In genomic region chr6:141562801-141563763, GRCh38 we compare ENCODE assay signal across 8 cellular contexts.
DNase-seq lines count a peak whose midpoint lies in the region; TF ChIP-seq lines count a peak whose summit lies in the region.

No MANE protein-coding gene starts in this region.

- no peaks in the 10 kb centered on the region for H3K9me3 ChIP-seq in vagina

- H3K4me1 ChIP-seq in vagina, result no peaks in the 10 kb centered on the region

- H3K4me3 ChIP-seq in LNCaP clone FGC (ENCODE audit: low read depth, low read length) (no peak overlapping the region), vagina (peak overlapping the region; percentile 9 to 21)

- H3K36me3 ChIP-seq in vagina, result no peaks in the 10 kb centered on the region

- H3K27ac ChIP-seq in vagina, result peak overlapping the region; percentile 16

- TF ChIP-seq CTCF in LNCaP clone FGC (IDR thresholded peaks at IDR 0.05; ENCODE audit: control insufficient read depth, extremely low read depth, insufficient read depth), result peak; percentile 72
- TF ChIP-seq CTCF in vagina (IDR thresholded peaks at IDR 0.05), result peak; percentile 25 to 76 (median 50)

- intact Hi-C loops in posterior cingulate gyrus (cut with DNase I), result loop anchor here (5.0 kb wide), 1 partner anchor 1681 kb away; no protein-coding TSS in a partner anchor
- intact Hi-C loops in vagina (cut with DNase I), result no loop called here

- DNase-seq in GM04504 (ENCODE audit: low read depth) (peak; percentile 90), HCEC 1CT (peak; percentile 58), LNCaP clone FGC (ENCODE audit: low read depth) (peak; percentile 51), SIG-M5 (lab: John Stamatoyannopoulos, UW) (peak; percentile 2), glomerular visceral epithelial cell (ENCODE audit: extremely low spot score) (peak; percentile 80), posterior cingulate gyrus (peak in 6 of 10 donors; percentile 18 to 86 (median 24)), vagina (ENCODE audit: extremely low spot score in 2 of 2) (no peak)
- DNase-seq in activated naive CD4-positive, alpha-beta T cell treated with Interleukin-2 at 50 U/mL for 16 hours, result peak; percentile 54

- TF ChIP-seq POLR2A in vagina (IDR thresholded peaks at IDR 0.05), result no peak

- H3K27me3 ChIP-seq in vagina, result no peaks in the 10 kb centered on the region

Comparison
In these comparisons a context has a peak if more than half of its experiments do, and no peak if none do; other contexts are left out.
1. DNase-seq: peak in GM04504 (single experiment), HCEC 1CT (single experiment), LNCaP clone FGC (single experiment), SIG-M5 (single experiment), activated naive CD4-positive, alpha-beta T cell treated with Interleukin-2 at 50 U/mL for 16 hours (single experiment), glomerular visceral epithelial cell (single experiment) and posterior cingulate gyrus (6 of 10); none in vagina (0 of 2).